ENCODE assay signal across 9 cellular contexts in genomic region chr10:69684020-69684980, GRCh38. TPM values are rescaled to one million over a fixed set of nuclear protein-coding genes. Genes with fewer than 3 reads are reported as not detected.
A peak's percentile ranks its signal among the peaks of the same experiment; 100 is the strongest.
DNase-seq lines count a peak whose midpoint lies in the region; TF ChIP-seq lines count a peak whose summit lies in the region.
"Had no signal": no experiment of that assay in that cellular context is flagged by ENCODE, and none has a peak within 500 bp of the region (broad histone marks: within the 10 kb centered on the region; RNA-seq: fewer than 3 reads in every experiment).

No MANE protein-coding gene starts in this region.

- peaks cover 12 to 52% (median 36%) of the 10 kb centered on the region in 4 donors for H3K4me1 ChIP-seq in liver (ENCODE audit: control insufficient read depth in 4 of 4, insufficient read depth in 4 of 4, low read length in 3 of 4)
- H3K4me1 ChIP-seq in suprapubic skin: peaks cover 35% of the 10 kb centered on the region

- DNase-seq in LHCN-M2 (ENCODE audit: low read depth) (peak; percentile 0), epithelial cell of esophagus (ENCODE audit: low read depth) (peak; percentile 92), suprapubic skin (ENCODE audit: low spot score in 2 of 2) (peak in 1 of 2 donors; percentile 4), H7 (no peak), NK-92 (lab: John Stamatoyannopoulos, UW; ENCODE audit: unreplicated experiment) (no peak), epidermal melanocyte (ENCODE audit: insufficient read length, low spot score) (no peak)
- no peak for DNase-seq in stimulated activated naive CD4-positive, alpha-beta T cell (lab: John Stamatoyannopoulos, UW)
- DNase-seq: stimulated activated CD4-positive, alpha-beta T cell treated with anti-CD3 and anti-CD28 coated beads, Interleukin-2, amount 100 ng/mL, for 48 hours had no signal

- WGBS in liver: 22% methylated on average over 17 of the region's 17 CpGs
- 54% methylated on average over 16 of the region's 17 CpGs for WGBS in suprapubic skin

- H3K27me3 ChIP-seq in liver (ENCODE audit: control insufficient read depth in 4 of 4, insufficient read depth in 4 of 4, low read length in 3 of 4) (no peaks in the 10 kb centered on the region), suprapubic skin (peaks cover 8% of the 10 kb centered on the region), H7 (ENCODE audit: control insufficient read depth, insufficient read depth, low read length) (no peaks in the 10 kb centered on the region; the same call in 1 of the 2 replicates)

- peak in 1 of 2 donors; percentile 2 for TF ChIP-seq RAD21 in liver (IDR thresholded peaks at IDR 0.05)

- no peak overlapping the region for H3K4me3 ChIP-seq in epithelial cell of esophagus (ENCODE audit: low read length)
- H3K4me3 ChIP-seq in liver (ENCODE audit: low read depth in 1 of 3, low read length in 3 of 3): peak overlapping the region; percentile 7 to 60 (median 22)
- no peak overlapping the region for H3K4me3 ChIP-seq in suprapubic skin
- no peak overlapping the region for H3K4me3 ChIP-seq in H7 (ENCODE audit: insufficient read depth, low read depth, low read length)

- no peaks in the 10 kb centered on the region for H3K9me3 ChIP-seq in liver (ENCODE audit: control insufficient read depth in 4 of 4, low read length in 3 of 4)
- no peaks in the 10 kb centered on the region for H3K9me3 ChIP-seq in suprapubic skin

- H3K27ac ChIP-seq in liver (ENCODE audit: low read depth in 1 of 2, low read length in 2 of 2) (peak overlapping the region; percentile 96 to 98), suprapubic skin (peak overlapping the region; percentile 75)

- TF ChIP-seq POLR2A in suprapubic skin (IDR thresholded peaks at IDR 0.05): no peak

- no peak for TF ChIP-seq EP300 in suprapubic skin (IDR thresholded peaks at IDR 0.05)

- peak overlapping the region; percentile 52 to 96 for H3K9ac ChIP-seq in liver (ENCODE audit: low read depth in 1 of 2, low read length in 2 of 2)

- H3K36me3 ChIP-seq in liver (ENCODE audit: control insufficient read depth in 4 of 4, insufficient read depth in 3 of 4, low read depth in 1 of 4, low read length in 3 of 4) (no peaks in the 10 kb centered on the region), suprapubic skin (no peaks in the 10 kb centered on the region), H7 (replicated peaks; ENCODE audit: control insufficient read depth, insufficient read depth, low read length) (no peaks in the 10 kb centered on the region)

- TF ChIP-seq CTCF in epithelial cell of esophagus (IDR thresholded peaks at IDR 0.05; ENCODE audit: insufficient read depth, low read depth, low read length, missing control alignments) (no peak), liver (IDR thresholded peaks at IDR 0.05; ENCODE audit: low read depth, low read length, missing input control) (no peak), suprapubic skin (IDR thresholded peaks at IDR 0.05) (no peak)

TF ChIP-seq in liver, 16 proteins besides CTCF, POLR2A, EP300 and RAD21:
- TF ChIP-seq ATF3 (IDR thresholded peaks at IDR 0.05) (no peak), HNF4G (IDR thresholded peaks at IDR 0.05) (peak; percentile 80), GABPA (IDR thresholded peaks at IDR 0.05 in 1 of 2, conservative IDR thresholded peaks at IDR 0.05 in 1 of 2) (no peak), SP1 (IDR thresholded peaks at IDR 0.05) (peak; percentile 95), ZBTB33 (IDR thresholded peaks at IDR 0.05) (no peak), REST (IDR thresholded peaks at IDR 0.05) (peak; percentile 78), NR2F2 (IDR thresholded peaks at IDR 0.05) (peak; percentile 95), YY1 (IDR thresholded peaks at IDR 0.05) (peak; percentile 70), HNF4A (conservative IDR thresholded peaks at IDR 0.05) (peak; percentile 94 to 96), MAX (IDR thresholded peaks at IDR 0.05) (peak; percentile 39), TAF1 (conservative IDR thresholded peaks at IDR 0.05) (peak; percentile 63), RXRA (IDR thresholded peaks at IDR 0.05) (peak; percentile 86 to 89)
TF ChIP-seq in liver: peak in this region for 9.

RNA-seq across cellular contexts. Expression of gene FAM241B, which starts 54.3 kb away (rescaled TPM):
- total RNA-seq in LHCN-M2 (2014; rRNA removed) (not detected in 2 replicates), liver (under 1 TPM; 0.84 to 0.89 TPM), suprapubic skin (1 to 10 TPM in 3 of 4 donors, under 1 TPM in 1; 0.49 to 4.3 (median 2.5) TPM)
- 1.8 TPM for polyA plus RNA-seq in LHCN-M2 (2012)
- 1 to 10 TPM; 2.4 to 2.5 TPM for polyA plus RNA-seq in liver
- total RNA-seq in H7 (2014; rRNA removed; shearing (Covaris generic)): 5.8 and 8.4 TPM in 2 replicates

Comparison
In these comparisons a context has a peak if more than half of its experiments do, and no peak if none do; other contexts are left out.
1. DNase-seq: peak in LHCN-M2 (single experiment) and epithelial cell of esophagus (single experiment); none in H7 (single experiment), NK-92 (single experiment), epidermal melanocyte (single experiment) and stimulated activated naive CD4-positive, alpha-beta T cell (0 of 6).
2. H3K4me3 ChIP-seq: peak in liver (3 of 3); none in epithelial cell of esophagus (single experiment), suprapubic skin (single experiment) and H7 (single experiment).